In the genomic region with DNA sequence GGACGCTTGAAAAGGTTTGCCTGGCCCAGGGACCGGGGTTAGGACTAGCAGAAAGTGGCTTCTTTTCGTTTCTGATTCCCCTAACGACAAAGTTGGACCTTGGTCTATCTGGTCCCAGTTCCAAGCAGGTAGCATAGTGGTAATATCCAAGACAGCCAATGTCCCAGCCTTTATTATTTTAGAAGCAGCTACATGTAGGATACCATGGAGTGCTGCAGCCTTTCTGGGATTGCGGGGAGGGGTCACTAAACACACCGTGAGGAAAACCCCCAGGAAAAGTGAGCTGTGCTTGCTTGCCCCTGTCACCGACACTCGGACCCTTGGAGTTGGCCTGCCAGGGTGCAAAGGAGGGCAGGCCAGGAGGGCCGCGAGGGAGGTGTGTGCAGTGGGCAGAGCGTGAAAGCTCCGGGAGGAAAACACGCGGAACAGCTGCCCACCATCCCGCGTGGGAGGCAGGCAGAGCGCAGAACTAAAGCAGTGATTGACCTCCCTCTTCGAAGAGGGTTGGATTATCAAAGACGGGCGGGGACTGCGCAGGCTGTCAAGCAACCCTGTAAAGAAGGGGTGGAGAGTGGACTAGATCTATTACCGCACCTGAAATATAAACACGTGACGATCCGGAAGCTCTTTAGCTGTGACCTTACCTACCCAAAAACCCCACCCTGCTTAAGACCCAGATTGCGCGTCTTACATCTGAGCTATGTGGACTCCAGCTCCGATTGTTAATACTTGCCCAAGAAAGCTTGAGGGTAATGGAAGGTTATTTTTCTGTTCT, we compare ENCODE assay signal across 1 cellular context.
TF ChIP-seq lines count a peak whose summit lies in the region.

No MANE protein-coding gene starts in this region.

TF ChIP-seq in HEK293, 187 proteins besides CTCF, POLR2A, EP300 and RAD21 (continued from another document and continues in another):
- 0 out of 2 replicates have a peak, but pooled peaks have one; percentile 12 for TF ChIP-seq PATZ1 (tag by site-specific recombination; IDR thresholded peaks at IDR 0.05)
- TF ChIP-seq ZNF16 (tag by site-specific recombination; IDR thresholded peaks at IDR 0.05; ENCODE audit: low read depth) = no peak
- TF ChIP-seq OSR2 (tag by site-specific recombination; IDR thresholded peaks at IDR 0.05) = no peak; the same call in 1 of the 2 replicates
- no peak for TF ChIP-seq ZNF76 (tag by site-specific recombination; IDR thresholded peaks at IDR 0.05; ENCODE audit: borderline replicate concordance, low read depth)
- no peak for TF ChIP-seq ZBTB1 (tag by site-specific recombination; IDR thresholded peaks at IDR 0.05)
- no peak for TF ChIP-seq SP7 (tag by site-specific recombination; IDR thresholded peaks at IDR 0.05)
- no peak for TF ChIP-seq ZNF175 (tag by site-specific recombination; IDR thresholded peaks at IDR 0.05)
- no peak for TF ChIP-seq ZNF704 (tag by site-specific recombination; IDR thresholded peaks at IDR 0.05)
- TF ChIP-seq ZNF623 (tag by site-specific recombination; IDR thresholded peaks at IDR 0.05) = no peak
- TF ChIP-seq ZNF521 (tag by site-specific recombination; IDR thresholded peaks at IDR 0.05) = no peak
- TF ChIP-seq ZNF391 (tag by site-specific recombination; IDR thresholded peaks at IDR 0.05; ENCODE audit: borderline replicate concordance, low read depth) = no peak
- no peak for TF ChIP-seq ZNF324 (tag by site-specific recombination; IDR thresholded peaks at IDR 0.05)
- TF ChIP-seq, protein P1, sequence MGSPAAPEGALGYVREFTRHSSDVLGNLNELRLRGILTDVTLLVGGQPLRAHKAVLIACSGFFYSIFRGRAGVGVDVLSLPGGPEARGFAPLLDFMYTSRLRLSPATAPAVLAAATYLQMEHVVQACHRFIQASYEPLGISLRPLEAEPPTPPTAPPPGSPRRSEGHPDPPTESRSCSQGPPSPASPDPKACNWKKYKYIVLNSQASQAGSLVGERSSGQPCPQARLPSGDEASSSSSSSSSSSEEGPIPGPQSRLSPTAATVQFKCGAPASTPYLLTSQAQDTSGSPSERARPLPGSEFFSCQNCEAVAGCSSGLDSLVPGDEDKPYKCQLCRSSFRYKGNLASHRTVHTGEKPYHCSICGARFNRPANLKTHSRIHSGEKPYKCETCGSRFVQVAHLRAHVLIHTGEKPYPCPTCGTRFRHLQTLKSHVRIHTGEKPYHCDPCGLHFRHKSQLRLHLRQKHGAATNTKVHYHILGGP (tag by site-specific recombination; IDR thresholded peaks at IDR 0.05) = no peak
- no peak for TF ChIP-seq ZNF239 (tag by site-specific recombination; IDR thresholded peaks at IDR 0.05)
- TF ChIP-seq GLI2 (tag by site-specific recombination; IDR thresholded peaks at IDR 0.05; ENCODE audit: borderline replicate concordance, low read depth) = no peak
- TF ChIP-seq ZNF311 (tag by site-specific recombination; IDR thresholded peaks at IDR 0.05; ENCODE audit: borderline replicate concordance) = no peak
- TF ChIP-seq ZNF146 (tag by site-specific recombination; IDR thresholded peaks at IDR 0.05) = no peak
- TF ChIP-seq, protein P2, sequence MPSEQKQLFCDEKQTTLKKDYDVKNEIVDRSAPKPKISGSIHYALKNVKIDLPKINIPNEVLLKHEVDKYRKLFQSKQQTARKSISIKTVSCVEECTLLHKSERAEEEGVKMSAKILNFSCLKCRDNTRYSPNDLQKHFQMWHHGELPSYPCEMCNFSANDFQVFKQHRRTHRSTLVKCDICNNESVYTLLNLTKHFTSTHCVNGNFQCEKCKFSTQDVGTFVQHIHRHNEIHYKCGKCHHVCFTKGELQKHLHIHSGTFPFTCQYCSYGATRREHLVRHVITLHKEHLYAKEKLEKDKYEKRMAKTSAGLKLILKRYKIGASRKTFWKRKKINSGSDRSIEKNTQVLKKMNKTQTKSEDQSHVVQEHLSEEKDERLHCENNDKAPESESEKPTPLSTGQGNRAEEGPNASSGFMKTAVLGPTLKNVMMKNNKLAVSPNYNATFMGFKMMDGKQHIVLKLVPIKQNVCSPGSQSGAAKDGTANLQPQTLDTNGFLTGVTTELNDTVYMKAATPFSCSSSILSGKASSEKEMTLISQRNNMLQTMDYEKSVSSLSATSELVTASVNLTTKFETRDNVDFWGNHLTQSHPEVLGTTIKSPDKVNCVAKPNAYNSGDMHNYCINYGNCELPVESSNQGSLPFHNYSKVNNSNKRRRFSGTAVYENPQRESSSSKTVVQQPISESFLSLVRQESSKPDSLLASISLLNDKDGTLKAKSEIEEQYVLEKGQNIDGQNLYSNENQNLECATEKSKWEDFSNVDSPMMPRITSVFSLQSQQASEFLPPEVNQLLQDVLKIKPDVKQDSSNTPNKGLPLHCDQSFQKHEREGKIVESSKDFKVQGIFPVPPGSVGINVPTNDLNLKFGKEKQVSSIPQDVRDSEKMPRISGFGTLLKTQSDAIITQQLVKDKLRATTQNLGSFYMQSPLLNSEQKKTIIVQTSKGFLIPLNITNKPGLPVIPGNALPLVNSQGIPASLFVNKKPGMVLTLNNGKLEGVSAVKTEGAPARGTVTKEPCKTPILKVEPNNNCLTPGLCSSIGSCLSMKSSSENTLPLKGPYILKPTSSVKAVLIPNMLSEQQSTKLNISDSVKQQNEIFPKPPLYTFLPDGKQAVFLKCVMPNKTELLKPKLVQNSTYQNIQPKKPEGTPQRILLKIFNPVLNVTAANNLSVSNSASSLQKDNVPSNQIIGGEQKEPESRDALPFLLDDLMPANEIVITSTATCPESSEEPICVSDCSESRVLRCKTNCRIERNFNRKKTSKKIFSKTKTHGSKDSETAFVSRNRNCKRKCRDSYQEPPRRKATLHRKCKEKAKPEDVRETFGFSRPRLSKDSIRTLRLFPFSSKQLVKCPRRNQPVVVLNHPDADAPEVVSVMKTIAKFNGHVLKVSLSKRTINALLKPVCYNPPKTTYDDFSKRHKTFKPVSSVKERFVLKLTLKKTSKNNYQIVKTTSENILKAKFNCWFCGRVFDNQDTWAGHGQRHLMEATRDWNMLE (tag by site-specific recombination; conservative IDR thresholded peaks at IDR 0.05; ENCODE audit: low read depth) = 0 out of 2 replicates have a peak, but pooled peaks have one; percentile 38
- TF ChIP-seq, protein P3, sequence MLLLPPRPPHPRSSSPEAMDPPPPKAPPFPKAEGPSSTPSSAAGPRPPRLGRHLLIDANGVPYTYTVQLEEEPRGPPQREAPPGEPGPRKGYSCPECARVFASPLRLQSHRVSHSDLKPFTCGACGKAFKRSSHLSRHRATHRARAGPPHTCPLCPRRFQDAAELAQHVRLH (tag by site-specific recombination; IDR thresholded peaks at IDR 0.05) = 0 out of 2 replicates have a peak, but pooled peaks have one; percentile 40
- peak; percentile 39 for TF ChIP-seq ZNF335 (tag by site-specific recombination; conservative IDR thresholded peaks at IDR 0.05)
- TF ChIP-seq ZNF501 (tag by site-specific recombination; IDR thresholded peaks at IDR 0.05) = 0 out of 2 replicates have a peak, but pooled peaks have one; percentile 29
- TF ChIP-seq ZNF341 (tag by site-specific recombination; IDR thresholded peaks at IDR 0.05; ENCODE audit: low read depth) = peak; percentile 77
- peak; percentile 76 for TF ChIP-seq ZFHX2 (tag by site-specific recombination; conservative IDR thresholded peaks at IDR 0.05)
- TF ChIP-seq ZSCAN18 (tag by site-specific recombination; IDR thresholded peaks at IDR 0.05) = no peak
- no peak for TF ChIP-seq PRDM4 (tag by site-specific recombination; IDR thresholded peaks at IDR 0.05)
- TF ChIP-seq ZBTB17 (tag by site-specific recombination; IDR thresholded peaks at IDR 0.05) = peak; percentile 86
- no peak for TF ChIP-seq MEIS1 (CRISPR knock-in tag; IDR thresholded peaks at IDR 0.05; ENCODE audit: borderline replicate concordance)
- TF ChIP-seq ZNF596 (tag by site-specific recombination; IDR thresholded peaks at IDR 0.05) = no peak
- TF ChIP-seq ZNF121 (tag by site-specific recombination; IDR thresholded peaks at IDR 0.05) = no peak
- TF ChIP-seq SP2 (tag by site-specific recombination; IDR thresholded peaks at IDR 0.05) = peak; percentile 53
- no peak for TF ChIP-seq ZNF155 (tag by site-specific recombination; IDR thresholded peaks at IDR 0.05)
- TF ChIP-seq, protein P4, sequence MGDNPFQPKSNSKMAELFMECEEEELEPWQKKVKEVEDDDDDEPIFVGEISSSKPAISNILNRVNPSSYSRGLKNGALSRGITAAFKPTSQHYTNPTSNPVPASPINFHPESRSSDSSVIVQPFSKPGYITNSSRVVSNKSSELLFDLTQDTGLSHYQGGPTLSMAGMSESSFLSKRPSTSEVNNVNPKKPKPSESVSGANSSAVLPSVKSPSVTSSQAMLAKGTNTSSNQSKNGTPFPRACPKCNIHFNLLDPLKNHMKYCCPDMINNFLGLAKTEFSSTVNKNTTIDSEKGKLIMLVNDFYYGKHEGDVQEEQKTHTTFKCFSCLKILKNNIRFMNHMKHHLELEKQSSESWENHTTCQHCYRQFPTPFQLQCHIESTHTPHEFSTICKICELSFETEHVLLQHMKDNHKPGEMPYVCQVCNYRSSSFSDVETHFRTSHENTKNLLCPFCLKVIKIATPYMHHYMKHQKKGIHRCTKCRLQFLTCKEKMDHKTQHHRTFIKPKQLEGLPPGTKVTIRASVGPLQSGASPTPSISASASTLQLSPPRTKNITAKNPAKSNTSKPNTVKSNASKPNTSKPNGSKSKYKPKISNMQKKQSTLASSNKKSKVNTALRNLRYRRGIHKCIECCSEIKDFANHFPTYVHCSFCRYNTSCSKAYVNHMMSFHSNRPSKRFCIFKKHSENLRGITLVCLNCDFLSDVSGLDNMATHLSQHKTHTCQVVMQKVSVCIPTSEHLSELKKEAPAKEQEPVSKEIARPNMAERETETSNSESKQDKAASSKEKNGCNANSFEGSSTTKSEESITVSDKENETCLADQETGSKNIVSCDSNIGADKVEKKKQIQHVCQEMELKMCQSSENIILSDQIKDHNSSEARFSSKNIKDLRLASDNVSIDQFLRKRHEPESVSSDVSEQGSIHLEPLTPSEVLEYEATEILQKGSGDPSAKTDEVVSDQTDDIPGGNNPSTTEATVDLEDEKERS (tag by site-specific recombination; IDR thresholded peaks at IDR 0.05) = no peak
